Comparison of ENCODE assay signal across 8 cellular contexts in the genomic region with DNA sequence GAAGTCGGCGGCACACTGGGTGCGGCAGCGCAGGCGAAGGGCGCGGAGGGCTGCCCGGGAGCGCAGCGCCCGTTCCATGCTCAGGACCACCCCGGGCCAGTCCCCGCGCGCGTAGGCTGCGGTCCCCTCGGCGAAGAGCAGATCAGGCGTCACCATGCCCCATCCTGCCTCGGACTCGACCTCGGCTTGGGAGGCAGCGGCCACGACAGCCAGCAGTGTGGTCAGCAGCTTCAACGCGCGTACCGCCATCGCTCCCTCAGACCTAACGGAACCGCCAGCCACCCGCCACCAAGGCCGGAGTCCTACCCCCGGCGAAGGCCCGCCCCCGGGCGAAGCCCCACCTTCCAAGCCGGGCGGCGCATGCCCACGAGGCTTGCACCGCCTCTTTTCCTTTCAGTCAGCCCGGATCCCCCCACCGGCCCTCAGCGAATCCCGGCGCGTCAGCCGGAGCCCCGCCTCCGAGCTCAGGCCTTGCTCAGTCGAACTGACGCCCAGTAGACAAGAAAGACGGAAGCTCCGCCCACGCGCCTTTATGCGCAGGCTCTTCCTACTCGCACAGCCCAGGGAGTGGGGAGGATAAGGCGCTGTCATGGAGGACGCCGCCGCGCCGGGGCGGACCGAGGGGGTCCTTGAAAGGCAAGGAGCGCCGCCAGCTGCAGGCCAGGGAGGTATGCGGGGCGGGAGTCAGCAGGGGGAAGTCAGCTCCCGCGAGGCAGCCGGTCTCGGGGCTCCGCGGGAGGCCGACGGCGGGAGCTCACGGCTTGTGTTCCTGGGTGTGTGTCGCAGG. TPM values are rescaled to one million over a fixed set of nuclear protein-coding genes. Genes with fewer than 3 reads are reported as not detected.
DNase-seq lines count a peak whose midpoint lies in the region; ATAC-seq and TF ChIP-seq lines count a peak whose summit lies in the region.

C1orf50 (plus strand) TSS at position 527 of the 787 bp plus-strand sequence; CDS start at position 590, 63 bp downstream.
A gene with protein sequence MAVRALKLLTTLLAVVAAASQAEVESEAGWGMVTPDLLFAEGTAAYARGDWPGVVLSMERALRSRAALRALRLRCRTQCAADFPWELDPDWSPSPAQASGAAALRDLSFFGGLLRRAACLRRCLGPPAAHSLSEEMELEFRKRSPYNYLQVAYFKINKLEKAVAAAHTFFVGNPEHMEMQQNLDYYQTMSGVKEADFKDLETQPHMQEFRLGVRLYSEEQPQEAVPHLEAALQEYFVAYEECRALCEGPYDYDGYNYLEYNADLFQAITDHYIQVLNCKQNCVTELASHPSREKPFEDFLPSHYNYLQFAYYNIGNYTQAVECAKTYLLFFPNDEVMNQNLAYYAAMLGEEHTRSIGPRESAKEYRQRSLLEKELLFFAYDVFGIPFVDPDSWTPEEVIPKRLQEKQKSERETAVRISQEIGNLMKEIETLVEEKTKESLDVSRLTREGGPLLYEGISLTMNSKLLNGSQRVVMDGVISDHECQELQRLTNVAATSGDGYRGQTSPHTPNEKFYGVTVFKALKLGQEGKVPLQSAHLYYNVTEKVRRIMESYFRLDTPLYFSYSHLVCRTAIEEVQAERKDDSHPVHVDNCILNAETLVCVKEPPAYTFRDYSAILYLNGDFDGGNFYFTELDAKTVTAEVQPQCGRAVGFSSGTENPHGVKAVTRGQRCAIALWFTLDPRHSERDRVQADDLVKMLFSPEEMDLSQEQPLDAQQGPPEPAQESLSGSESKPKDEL (minus strand): TSS at position 306 of the 787 bp plus-strand sequence. CDS start 57 bp downstream, at position 249.

- DNase-seq in Peyer's patch (peak; percentile 100), activated T-helper 1 cell treated with Interleukin-2 at 50 U/mL for 16 hours (ENCODE audit: low read depth) (peak; percentile 100), esophagus squamous epithelium (lab: John Stamatoyannopoulos, UW) (peak; percentile 96), myocyte (ENCODE audit: low read depth) (peak; percentile 100)
- peak; percentile 99 to 100 for DNase-seq in stimulated activated CD8-positive, alpha-beta memory T cell treated with anti-CD3 and anti-CD28 coated beads, Interleukin-7, amount 100 ng/mL, for 4 hours (ENCODE audit: low read depth in 2 of 2)

- no peaks in the 10 kb centered on the region for H3K9me2 ChIP-seq in DOHH2 (replicated peaks; ENCODE audit: control insufficient read depth, low read length)

- H3K27me3 ChIP-seq in DOHH2 (ENCODE audit: control insufficient read depth, low read length): no peaks in the 10 kb centered on the region
- no peaks in the 10 kb centered on the region for H3K27me3 ChIP-seq in Peyer's patch
- no peaks in the 10 kb centered on the region for H3K27me3 ChIP-seq in esophagus squamous epithelium

- TF ChIP-seq POLR2A in Peyer's patch (IDR thresholded peaks at IDR 0.05) (peak; percentile 95 to 98), esophagus squamous epithelium (IDR thresholded peaks at IDR 0.05) (peak in 3 of 4 donors; percentile 95 to 99 (median 98))

- H3K4me1 ChIP-seq in DOHH2 (ENCODE audit: control insufficient read depth, low read length) (peaks cover 29% of the 10 kb centered on the region), Peyer's patch (peaks cover 0 to 33% (median 3%) of the 10 kb centered on the region in 4 donors), esophagus squamous epithelium (peaks cover 10 to 62% (median 16%) of the 10 kb centered on the region in 3 donors)

- intact Hi-C loops in esophagus squamous epithelium (cut with DNase I): no loop called here

- H3K36me3 ChIP-seq in DOHH2 (ENCODE audit: control insufficient read depth, low read length): peaks cover 19% of the 10 kb centered on the region
- H3K36me3 ChIP-seq in KOPT-K1 (ENCODE audit: insufficient read depth, low read length): peaks cover 17% of the 10 kb centered on the region
- peaks cover 0 to 3% (median 0%) of the 10 kb centered on the region in 3 donors for H3K36me3 ChIP-seq in Peyer's patch
- H3K36me3 ChIP-seq in esophagus squamous epithelium: peaks cover 0 to 13% (median 0%) of the 10 kb centered on the region in 3 donors

- H3F3A ChIP-seq in DOHH2 (ENCODE audit: control insufficient read depth, insufficient read depth): peaks cover 2% of the 10 kb centered on the region; the same call in 1 of the 2 replicates

- H3K4me3 ChIP-seq in DOHH2 (ENCODE audit: low read length) (peak within 1 kb of the TSS; percentile 90), Peyer's patch (peak within 1 kb of the TSS; percentile 72 to 99 (median 93)), esophagus squamous epithelium (peak within 1 kb of the TSS; percentile 63 to 97 (median 86))

- peak; percentile 87 for ATAC-seq in GM21825 (IDR thresholded peaks at IDR 0.05; ENCODE audit: unreplicated experiment)

- H3K9me3 ChIP-seq in DOHH2 (ENCODE audit: control insufficient read depth, insufficient read depth, low read length) (no peaks in the 10 kb centered on the region), KOPT-K1 (ENCODE audit: insufficient read depth, low read length, poor library complexity, severe bottlenecking) (no peaks in the 10 kb centered on the region), Peyer's patch (no peaks in the 10 kb centered on the region), esophagus squamous epithelium (no peaks in the 10 kb centered on the region)

- TF ChIP-seq CTCF in DOHH2 (IDR thresholded peaks at IDR 0.05; ENCODE audit: low read depth, low read length, poor library complexity, severe bottlenecking) (peak; percentile 13), Peyer's patch (IDR thresholded peaks at IDR 0.05) (no peak), esophagus squamous epithelium (IDR thresholded peaks at IDR 0.05) (peak in 1 of 6 experiments; percentile 29)

- H3K4me2 ChIP-seq in DOHH2 (ENCODE audit: low read length): peak within 1 kb of the TSS; percentile 92

- peaks cover 84% of the 10 kb centered on the region for H3K79me2 ChIP-seq in DOHH2 (ENCODE audit: control insufficient read depth, low read length)

- no CpG with 5 or more reads among the region's 84 CpGs for WGBS in esophagus squamous epithelium, 2 donors

- H4K20me1 ChIP-seq in DOHH2 (ENCODE audit: control insufficient read depth, insufficient read depth, low read depth, low read length): peaks cover 12% of the 10 kb centered on the region; the same call in 1 of the 2 replicates

- H3K27ac ChIP-seq in DOHH2 (ENCODE audit: low read depth, low read length) (peak within 1 kb of the TSS; percentile 25), KOPT-K1 (ENCODE audit: low read depth, low read length, poor library complexity, severe bottlenecking) (peak within 1 kb of the TSS; percentile 77), Peyer's patch (peak within 1 kb of the TSS; percentile 81 to 92 (median 90)), esophagus squamous epithelium (peak within 1 kb of the TSS; percentile 86 to 94 (median 93))

RNA-seq across cellular contexts. Expression of gene C1orf50, which starts in this region (rescaled TPM):
- 10 to 100 TPM in 1 of 4 donors, 1 to 10 TPM in 3; 1.7 to 11.6 (median 4.4) TPM for total RNA-seq in Peyer's patch
- 10 to 100 TPM in 1 of 4 donors, 1 to 10 TPM in 3; 1.5 to 15.4 (median 3.8) TPM for total RNA-seq in esophagus squamous epithelium
- total RNA-seq in myocyte: 7.9 and 12.5 TPM in 2 replicates
- polyA plus RNA-seq in myocyte (2012): 7.3 TPM

RNA-seq across cellular contexts. Expression of the second gene that starts in this region (rescaled TPM):
- total RNA-seq in Peyer's patch (100 to 1,000 TPM in 1 of 4 donors, 10 to 100 TPM in 3; 19.4 to 151 (median 27.9) TPM), esophagus squamous epithelium (10 to 100 TPM in 1 of 4 donors, 1 to 10 TPM in 3; 5.5 to 12.4 (median 7.2) TPM), myocyte (53.0 and 57.3 TPM in 2 replicates)
- 139 TPM for polyA plus RNA-seq in myocyte (2012)

Comparison
In these comparisons a context has a peak if more than half of its experiments do, and no peak if none do; other contexts are left out.
1. Peak in every context shown above with its lines: DNase-seq, ATAC-seq, H3K4me3 ChIP-seq and H3K27ac ChIP-seq.
2. H3K27ac ChIP-seq: peak in every context shown above with its lines; median percentile 93 in esophagus squamous epithelium; 90 in Peyer's patch; 77 in KOPT-K1; 25 in DOHH2.